ENCODE assay signal across 34 cellular contexts in the genomic region with DNA sequence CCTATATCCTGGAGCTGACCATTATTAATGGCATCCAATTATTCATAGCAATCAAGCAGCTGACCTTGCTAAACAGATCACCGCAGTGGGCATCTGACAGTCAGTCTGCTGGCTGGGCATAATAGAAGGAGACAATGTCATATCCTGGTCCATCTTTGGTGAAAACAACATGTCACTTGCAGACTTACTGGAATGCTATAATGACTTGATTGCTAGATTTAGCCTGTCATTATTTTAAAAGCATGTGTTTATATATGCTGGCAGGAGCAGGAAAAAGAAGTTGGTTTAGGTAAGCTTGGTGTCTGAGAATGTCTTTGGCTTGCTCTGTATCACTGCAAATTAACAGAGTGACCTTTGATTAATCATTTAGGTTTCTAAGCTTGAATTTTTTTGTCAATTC.
"Had no signal": no experiment of that assay in that cellular context is flagged by ENCODE, and none has a peak within 500 bp of the region (broad histone marks: within the 10 kb centered on the region; RNA-seq: fewer than 3 reads in every experiment).

No MANE protein-coding gene starts in this region.

- H3K4me3 ChIP-seq: MG63 had no signal

- H3K27me3 ChIP-seq: MG63 had no signal

- H3K9me3 ChIP-seq: MG63 had no signal

- H3K36me3 ChIP-seq: MG63 had no signal

- H3K27ac ChIP-seq: KMS-11 had no signal

- H3K4me2 ChIP-seq: KMS-11 had no signal

- DNase-seq: Karpas-422, KG1, MG63, MM.1S, MV-4-11, NCI-H1048, NCI-H1092, NCI-H1092 treated with DMSO at 0.1 percent for 48 hours, NCI-H1105, NCI-H1105 treated with DMSO at 0.1 percent for 48 hours, NCI-H1417, NCI-H1417 treated with DMSO at 0.1 percent for 48 hours, NCI-H1436, NCI-H1436 treated with DMSO at 0.1 percent for 48 hours, NCI-H146, NCI-H1694, NCI-H1694 treated with DMSO at 0.1 percent for 48 hours, NCI-H187, NCI-H187 treated with DMSO at 0.1 percent for 48 hours, NCI-H1930, NCI-H2029, NCI-H2029 treated with DMSO at 0.1 percent for 48 hours, NCI-H2081, NCI-H2081 treated with DMSO at 0.1 percent for 48 hours, NCI-H2107, NCI-H2171, NCI-H2171 treated with DMSO at 0.1 percent for 48 hours, NCI-H2227 treated with DMSO at 0.1 percent for 48 hours, NCI-H226, NCI-H345, NCI-H446, NCI-H446 treated with DMSO at 0.1 percent for 48 hours, NCI-H510A had no signal

- H3K9ac ChIP-seq: KMS-11 had no signal
